8 cellular contexts compared by ENCODE assay signal in the genomic region with DNA sequence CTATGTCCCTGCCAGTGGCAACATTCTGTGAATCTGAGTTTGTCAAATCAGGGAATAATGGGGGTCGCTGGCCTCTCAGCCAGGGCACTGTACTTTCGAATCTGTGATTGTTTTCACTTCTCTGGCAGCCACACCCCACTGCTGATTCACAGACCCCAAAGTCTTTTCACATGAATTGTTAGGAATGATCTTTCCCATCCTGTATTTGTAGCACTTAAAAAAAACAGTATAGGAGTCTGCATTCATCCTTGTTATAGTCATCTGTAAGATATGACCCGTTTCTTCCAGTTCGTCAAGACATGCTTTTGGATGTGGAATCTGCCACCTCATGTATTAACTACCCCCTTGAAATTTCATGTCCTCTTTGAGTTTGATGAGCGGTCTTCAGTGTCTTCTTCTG. TPM values are rescaled to one million over a fixed set of nuclear protein-coding genes. Genes with fewer than 3 reads are reported as not detected.
DNase-seq lines count a peak whose midpoint lies in the region; ATAC-seq, FAIRE-seq and TF ChIP-seq lines count a peak whose summit lies in the region.

No MANE protein-coding gene starts in this region.

- no peak for FAIRE-seq in H1 (lab: Jason Lieb, UNC)
- no peak for FAIRE-seq in GM12891 (lab: Jason Lieb, UNC)

- H2BK15ac ChIP-seq in H1 (ENCODE audit: low read length), result no peak overlapping the region

- H2BK12ac ChIP-seq in H1 (ENCODE audit: low read depth, low read length), result no peak overlapping the region

- CTCF ChIA-PET in CD4-positive, alpha-beta memory T cell (lab: Charles Lee; ENCODE audit: partially characterized antibody), result interaction anchor here (1.0 to 3.5 kb wide), 5 partner anchors 10 to 85 kb away, joined by 3 to 18 read pairs (median 4); no protein-coding TSS in a partner anchor
- CTCF ChIA-PET in H1 (lab: Charles Lee; ENCODE audit: partially characterized antibody), result interaction anchor here (0.6 to 7.7 kb wide), 16 partner anchors 10 to 109 kb away, joined by 3 to 100 read pairs (median 4); a partner anchor contains a TSS

- no peaks in the 10 kb centered on the region for H3K27me3 Mint-ChIP-seq in CD4-positive, alpha-beta memory T cell
- peaks cover 10% of the 10 kb centered on the region for H3K27me3 Mint-ChIP-seq in neural crest cell (ENCODE audit: low read depth)

- H3K27ac ChIP-seq in CD4-positive, alpha-beta memory T cell (ENCODE audit: low read depth, low read length), result peak overlapping the region; percentile 94
- H3K27ac ChIP-seq in H1 (ENCODE audit: low read depth, low read length), result no peak overlapping the region

- no peak overlapping the region for H2BK120ac ChIP-seq in H1 (replicated peaks; ENCODE audit: low read depth, low read length)

- H2BK20ac ChIP-seq in H1 (ENCODE audit: low read length), result no peak overlapping the region

- H3K4me1 Mint-ChIP-seq in CD4-positive, alpha-beta memory T cell, result peaks cover 51 to 78% (median 62%) of the 10 kb centered on the region in 4 donors
- H3K4me1 Mint-ChIP-seq in neural crest cell, result peaks cover 27% of the 10 kb centered on the region

- no peak for DNase-seq in CD4-positive, alpha-beta memory T cell
- DNase-seq in NT2/D1 (ENCODE audit: low read depth, low spot score) (no peak), H1 (ENCODE audit: low read depth in 1 of 2, low spot score in 2 of 2) (no peak), neural crest cell (ENCODE audit: low read depth, low spot score) (no peak), GM12891 (ENCODE audit: insufficient read length, low spot score) (no peak), SKM-1 (lab: John Stamatoyannopoulos, UW; ENCODE audit: unreplicated experiment) (no peak)

- H3K36me3 ChIP-seq in CD4-positive, alpha-beta memory T cell (ENCODE audit: insufficient read depth, low read length), result peaks cover 11% of the 10 kb centered on the region
- peaks cover 43% of the 10 kb centered on the region for H3K36me3 ChIP-seq in NT2/D1 (ENCODE audit: insufficient read depth, insufficient read length, low read length)
- peaks cover 5 to 11% (median 9%) of the 10 kb centered on the region in 4 experiments; a peak in 6 of 8 replicates for H3K36me3 ChIP-seq in H1 (ENCODE audit: control insufficient read depth in 2 of 4, insufficient read depth in 4 of 4, low read length in 3 of 4)

- H3K27me3 ChIP-seq in CD4-positive, alpha-beta memory T cell (ENCODE audit: insufficient read depth, low read length), result no peaks in the 10 kb centered on the region
- no peaks in the 10 kb centered on the region for H3K27me3 ChIP-seq in NT2/D1 (ENCODE audit: insufficient read depth, insufficient read length)
- no peaks in the 10 kb centered on the region for H3K27me3 ChIP-seq in H1 (replicated peaks in 1 of 4; ENCODE audit: control insufficient read depth in 3 of 4, extremely low read depth in 1 of 4, insufficient read depth in 3 of 4, low read length in 3 of 4)

- H2BK5ac ChIP-seq in H1 (ENCODE audit: low read depth, low read length), result no peak overlapping the region

- intact Hi-C loops in CD4-positive, alpha-beta memory T cell (cut with micrococcal nuclease), result loop anchor here (5.0 kb wide), 1 partner anchor 263 kb away; a partner anchor contains a TSS

- ATAC-seq in GM19397 (IDR thresholded peaks at IDR 0.05; ENCODE audit: unreplicated experiment) (no peak), HG02678 (IDR thresholded peaks at IDR 0.05; ENCODE audit: unreplicated experiment) (no peak)

- H3K14ac ChIP-seq in H1 (ENCODE audit: insufficient read length), result no peak overlapping the region

- H3K27ac Mint-ChIP-seq in CD4-positive, alpha-beta memory T cell, result peak overlapping the region; percentile 97 to 100 (median 99)
- peak overlapping the region; percentile 40 for H3K27ac Mint-ChIP-seq in neural crest cell (ENCODE audit: unreplicated experiment)

- H3K9me3 ChIP-seq in CD4-positive, alpha-beta memory T cell (ENCODE audit: control insufficient read depth in 1 of 2, low read length in 2 of 2), result no peaks in the 10 kb centered on the region
- H3K9me3 ChIP-seq in NT2/D1 (ENCODE audit: insufficient read depth, low read length) (no peaks in the 10 kb centered on the region), H1 (ENCODE audit: insufficient read depth in 2 of 2, low read depth in 1 of 2, low read length in 1 of 2) (no peaks in the 10 kb centered on the region)

- peaks cover 0 to 5% of the 10 kb centered on the region in 2 experiments for H4K20me1 ChIP-seq in H1 (replicated peaks in 1 of 2; ENCODE audit: control insufficient read depth in 1 of 2, insufficient read depth in 2 of 2, low read length in 2 of 2)

- no peak overlapping the region for H3K23ac ChIP-seq in H1 (ENCODE audit: insufficient read length)

- H4K91ac ChIP-seq in H1 (replicated peaks; ENCODE audit: insufficient read length, low read length), result no peak overlapping the region

- H3K18ac ChIP-seq in H1 (ENCODE audit: extremely low read depth, low read length), result no peak overlapping the region

- H3K4me2 ChIP-seq in H1 (ENCODE audit: insufficient read depth in 1 of 2, low read depth in 2 of 2, low read length in 2 of 2), result peak overlapping the region; percentile 88 to 94

- no peak for TF ChIP-seq RAD21 in H1 (IDR thresholded peaks at IDR 0.05 in 1 of 2, conservative IDR thresholded peaks at IDR 0.05 in 1 of 2; ENCODE audit: low read depth in 2 of 2, low read length in 2 of 2)

- H3K79me2 ChIP-seq in H1 (ENCODE audit: control insufficient read depth in 1 of 2, insufficient read depth in 2 of 2, low read length in 2 of 2), result peaks cover 3 to 23% of the 10 kb centered on the region in 2 experiments; a peak in 3 of 4 replicates

- no peak overlapping the region for H4K8ac ChIP-seq in H1 (ENCODE audit: extremely low read depth, insufficient read depth, low read length)

- POLR2A ChIA-PET in CD4-positive, alpha-beta memory T cell (lab: Charles Lee; ENCODE audit: partially characterized antibody), result interaction anchor here (0.9 to 8.1 kb wide), 13 partner anchors 13 to 820 kb away, joined by 3 to 154 read pairs (median 6); a partner anchor contains a TSS
- POLR2A ChIA-PET in H1 (lab: Charles Lee; ENCODE audit: partially characterized antibody), result interaction anchor here (0.9 to 2.3 kb wide), 6 partner anchors 13 to 80 kb away, joined by 3 to 10 read pairs (median 5); a partner anchor contains a TSS

- H3K23me2 ChIP-seq in H1 (ENCODE audit: low read depth, low read length), result peaks cover 13% of the 10 kb centered on the region

- peak overlapping the region; percentile 97 for H3K9ac ChIP-seq in NT2/D1 (ENCODE audit: insufficient read length, low read depth)
- H3K9ac ChIP-seq in H1 (replicated peaks in 1 of 4; ENCODE audit: extremely low read depth in 1 of 4, low read depth in 3 of 4, low read length in 3 of 4), result peak overlapping the region in 2 of 4 experiments; percentile 53 to 72; a peak in 3 of 7 replicates

- no peak overlapping the region for H2AK5ac ChIP-seq in H1 (ENCODE audit: low read depth, low read length)

- no peak overlapping the region for H2AFZ ChIP-seq in H1 (ENCODE audit: low read length)

- H3K4me3 ChIP-seq in CD4-positive, alpha-beta memory T cell (ENCODE audit: low read length in 2 of 2), result peak overlapping the region; percentile 62 to 96
- H3K4me3 ChIP-seq in NT2/D1 (ENCODE audit: insufficient read length, low read depth) (peak overlapping the region; percentile 88), H1 (ENCODE audit: extremely low read depth in 1 of 4, insufficient read depth in 2 of 4, low read depth in 3 of 4, low read length in 4 of 4) (peak overlapping the region; percentile 60 to 96 (median 82); a peak in 6 of 8 replicates)

- peaks cover 3% of the 10 kb centered on the region; the same call in 1 of the 2 replicates for H3K79me1 ChIP-seq in H1 (ENCODE audit: low read depth, low read length)

- no peak overlapping the region for H3K56ac ChIP-seq in H1 (replicated peaks; ENCODE audit: insufficient read length, low read depth, low read length)

- H4K5ac ChIP-seq in H1 (ENCODE audit: insufficient read length, low read depth, low read length), result no peak overlapping the region

- H3K36me3 Mint-ChIP-seq in CD4-positive, alpha-beta memory T cell, result peaks cover 17 to 36% of the 10 kb centered on the region in 2 donors
- H3K36me3 Mint-ChIP-seq in neural crest cell (ENCODE audit: low read depth), result peaks cover 8% of the 10 kb centered on the region

- H3K9me3 Mint-ChIP-seq in CD4-positive, alpha-beta memory T cell, result peaks cover 0 to 3% (median 0%) of the 10 kb centered on the region in 8 donors
- H3K9me3 Mint-ChIP-seq in neural crest cell, result no peaks in the 10 kb centered on the region

- no peak for TF ChIP-seq POLR2A in H1 (IDR thresholded peaks at IDR 0.05; ENCODE audit: control extremely low read depth in 1 of 2, low read depth in 2 of 2, low read length in 2 of 2)
- TF ChIP-seq POLR2A in GM12891 (IDR thresholded peaks at IDR 0.05; ENCODE audit: low read depth, low read length), result no peak

- H3K4ac ChIP-seq in H1 (replicated peaks; ENCODE audit: insufficient read length, low read depth, low read length), result no peak overlapping the region

- TF ChIP-seq EP300 in H1 (IDR thresholded peaks at IDR 0.05; ENCODE audit: borderline replicate concordance in 1 of 2, low read depth in 2 of 2, low read length in 2 of 2), result no peak

- WGBS in H1 (ENCODE audit: extremely low coverage in 1 of 2, insufficient coverage in 1 of 2, insufficient read length in 1 of 2, insufficient replicate concordance in 2 of 2, low coverage in 1 of 2, low lambda C conversion rate in 2 of 2, missing lambda C conversion rate in 1 of 2), 2 experiments, result 77% methylated on average over 5 of the region's 5 CpGs; no CpG with 5 or more reads in 1 of the 2 experiments

- peak overlapping the region; percentile 95 to 98 (median 97) for H3K4me3 Mint-ChIP-seq in CD4-positive, alpha-beta memory T cell
- H3K4me3 Mint-ChIP-seq in neural crest cell, result peak overlapping the region; percentile 96

- TF ChIP-seq CTCF in H1 (IDR thresholded peaks at IDR 0.05; ENCODE audit: control extremely low read depth in 1 of 3, insufficient read depth in 1 of 3, low read depth in 1 of 3, low read length in 3 of 3), result no peak
- no peak for TF ChIP-seq CTCF in neural crest cell (conservative IDR thresholded peaks at IDR 0.05)

- peaks cover 64% of the 10 kb centered on the region for H3K4me1 ChIP-seq in CD4-positive, alpha-beta memory T cell (ENCODE audit: insufficient read depth, low read length)
- H3K4me1 ChIP-seq in NT2/D1 (ENCODE audit: insufficient read depth, insufficient read length) (no peaks in the 10 kb centered on the region), H1 (replicated peaks in 1 of 4; ENCODE audit: control insufficient read depth in 3 of 4, insufficient read depth in 4 of 4, low read length in 3 of 4) (peaks cover 0 to 6% (median 1%) of the 10 kb centered on the region in 4 experiments; a peak in 4 of 7 replicates)

RNA-seq across cellular contexts. Expression of a gene that starts 0.9 kb away (rescaled TPM):
- total RNA-seq in CD4-positive, alpha-beta memory T cell, result 100 to 1,000 TPM; 161 to 167 TPM
- 10 to 100 TPM; 73.8 to 82.4 TPM for polyA plus RNA-seq in CD4-positive, alpha-beta memory T cell
- total RNA-seq in H1 (2021; fragmentation: NEBNext Ultra II Directional; extraction: Animal tissue kit (Norgen Biotek cat#: 25700)), result 59.9 and 62.2 TPM in 2 replicates
- 57.9 and 67.8 TPM in 2 replicates for polyA plus RNA-seq in H1 (2011; rRNA removed)
- polyA plus RNA-seq in H1 (2011; cell fraction: cytosol; rRNA removed), result 63.9 TPM
- polyA plus RNA-seq in H1 (2011; cell fraction: nucleus; rRNA removed), result 75.4 TPM
- polyA plus RNA-seq in H1 (2012, experiment 1 of 2), result 53.2 to 66.3 TPM (median 60.8 TPM) in 4 replicates
- 36.9 TPM for polyA plus RNA-seq in H1 (2012, experiment 2 of 2)
- 68.3 TPM for polyA plus RNA-seq in H1 (2013, experiment 1 of 2)
- 67.6 TPM for polyA plus RNA-seq in H1 (2013, experiment 2 of 2)
- polyA minus RNA-seq in H1 (2011; rRNA and poly(A)+ RNA removed), result 26.1 and 42.8 TPM in 2 replicates
- 21.1 TPM for polyA minus RNA-seq in H1 (2011; cell fraction: cytosol; rRNA and poly(A)+ RNA removed)
- 40.8 TPM for polyA minus RNA-seq in H1 (2011; cell fraction: nucleus; rRNA and poly(A)+ RNA removed)
- 51.9 and 70.3 TPM in 2 replicates for total RNA-seq in neural crest cell
- 126 TPM for polyA plus RNA-seq in GM12891 (2012; ENCODE audit: low read depth, missing spikeins)
